In the genomic region with DNA sequence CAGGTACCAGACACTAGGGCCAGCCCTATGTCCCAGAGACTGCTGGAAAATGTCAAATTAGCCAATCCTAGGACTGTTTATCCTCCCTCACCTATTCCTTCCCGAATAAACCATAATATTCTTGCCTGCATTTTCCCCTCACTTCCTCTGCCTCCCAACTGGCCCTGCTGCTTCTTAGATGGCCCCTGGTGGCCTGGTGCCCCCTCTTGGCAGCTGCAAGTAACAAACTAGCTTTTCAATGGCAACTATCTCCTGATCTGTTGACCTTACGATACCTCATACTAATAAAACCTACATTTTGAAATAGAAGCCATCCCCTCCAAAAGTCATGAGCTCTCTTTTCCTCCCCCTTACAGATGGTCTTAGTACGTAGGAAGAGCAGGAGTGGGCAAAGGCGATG, we compare ENCODE assay signal across 10 cellular contexts.
A peak's percentile ranks its signal among the peaks of the same experiment; 100 is the strongest.
DNase-seq lines count a peak whose midpoint lies in the region; ATAC-seq and TF ChIP-seq lines count a peak whose summit lies in the region.
"Had no signal": no experiment of that assay in that cellular context is flagged by ENCODE, and none has a peak within 500 bp of the region (broad histone marks: within the 10 kb centered on the region; RNA-seq: fewer than 3 reads in every experiment).

No MANE protein-coding gene starts in this region.

- no peaks in the 10 kb centered on the region for H3K79me1 ChIP-seq in H9 (ENCODE audit: insufficient read depth, low read depth, low read length, poor library complexity, severe bottlenecking)

- peaks cover 19 to 22% (median 20%) of the 10 kb centered on the region in 3 donors for H3K27me3 Mint-ChIP-seq in CD14-positive monocyte (ENCODE audit: low read depth in 3 of 3)
- H3K27me3 Mint-ChIP-seq in H9 (ENCODE audit: low read depth), result peaks cover 3% of the 10 kb centered on the region

- no peak overlapping the region for H3K18ac ChIP-seq in H9 (ENCODE audit: insufficient read length, low read depth, low read length)

- no peaks in the 10 kb centered on the region for H3K36me3 ChIP-seq in OCI-LY3 (replicated peaks; ENCODE audit: low read depth, low read length)
- H3K36me3 ChIP-seq: tibial artery had no signal

- no peak overlapping the region for H4K8ac ChIP-seq in H9 (replicated peaks; ENCODE audit: insufficient read length, low read depth, low read length)

- H3K4me3 Mint-ChIP-seq in CD14-positive monocyte, result peak overlapping the region in 1 of 2 donors; percentile 5
- no peak overlapping the region for H3K4me3 Mint-ChIP-seq in H9
- H3K4me3 Mint-ChIP-seq: activated CD4-positive, alpha-beta T cell treated with anti-CD3 and anti-CD28 coated beads, Interleukin-2, amount 10 ng/mL, durations not matched to agents 24 days and 14 days had no signal

- TF ChIP-seq CTCF in CD14-positive monocyte (IDR thresholded peaks at IDR 0.05) (peak; percentile 30), H9 (conservative IDR thresholded peaks at IDR 0.05) (peak; percentile 84), OCI-LY3 (IDR thresholded peaks at IDR 0.05; ENCODE audit: low read depth, low read length) (peak; percentile 99)

- no peak overlapping the region for H3K4ac ChIP-seq in H9 (ENCODE audit: low read depth, low read length)

- no peak overlapping the region for H4K91ac ChIP-seq in H9 (ENCODE audit: insufficient read length, low read depth, low read length)

- H3T11ph ChIP-seq in H9 (ENCODE audit: low read length), result no peak overlapping the region

- H2AFZ ChIP-seq in H9 (ENCODE audit: low read length) (no peak overlapping the region), OCI-LY3 (ENCODE audit: low read depth, low read length) (no peak overlapping the region)

- no peak overlapping the region for H2BK20ac ChIP-seq in H9 (ENCODE audit: low read depth, low read length, poor library complexity, severe bottlenecking)

- ATAC-seq in HG03571 (IDR thresholded peaks at IDR 0.05; ENCODE audit: unreplicated experiment) (no peak), left lobe of liver (no peak)

- no peak overlapping the region for H4K5ac ChIP-seq in H9 (ENCODE audit: insufficient read length, low read depth, low read length)

- H3K4me1 ChIP-seq in H9 (ENCODE audit: insufficient read depth, low read length), result peaks cover 4% of the 10 kb centered on the region; the same call in 1 of the 2 replicates
- H3K4me1 ChIP-seq in OCI-LY3 (ENCODE audit: low read length), result peaks cover 60% of the 10 kb centered on the region

- peaks cover 0 to 3% (median 0%) of the 10 kb centered on the region in 7 donors for H3K9me3 Mint-ChIP-seq in CD14-positive monocyte
- H3K9me3 Mint-ChIP-seq in H9, result no peaks in the 10 kb centered on the region
- H3K9me3 Mint-ChIP-seq: activated CD4-positive, alpha-beta T cell treated with anti-CD3 and anti-CD28 coated beads, Interleukin-2, amount 10 ng/mL, durations not matched to agents 24 days and 14 days had no signal

- no peak overlapping the region for H2BK15ac ChIP-seq in H9 (ENCODE audit: low read depth, low read length)

- H4K20me1 ChIP-seq in H9 (ENCODE audit: control insufficient read depth, insufficient read depth, insufficient read length) (no peaks in the 10 kb centered on the region), OCI-LY3 (ENCODE audit: insufficient read depth, low read length) (no peaks in the 10 kb centered on the region)

- H3K4me2 ChIP-seq in H9 (ENCODE audit: insufficient read depth, insufficient read length, low read length) (no peak overlapping the region), OCI-LY3 (ENCODE audit: low read length) (peak overlapping the region; percentile 28)

- no peak overlapping the region for H2BK12ac ChIP-seq in H9 (ENCODE audit: insufficient read length, low read depth, low read length)

- no peak overlapping the region for H3K4me3 ChIP-seq in OCI-LY3 (ENCODE audit: low read length)
- H3K4me3 ChIP-seq: tibial artery had no signal

- H3K36me3 Mint-ChIP-seq in CD14-positive monocyte, result no peaks in the 10 kb centered on the region
- H3K36me3 Mint-ChIP-seq in H9 (ENCODE audit: insufficient read depth in 1 of 3, low read depth in 3 of 3), result no peaks in the 10 kb centered on the region

- intact Hi-C loops in CD14-positive monocyte (cut with micrococcal nuclease), result loop anchor here in 1 of 2 donors (5.0 kb wide), 1 partner anchor 265 kb away; no protein-coding TSS in a partner anchor

- no peak overlapping the region for H3K23ac ChIP-seq in H9 (ENCODE audit: insufficient read length, low read depth, low read length)

- H3K27ac Mint-ChIP-seq in CD14-positive monocyte (no peak overlapping the region), H9 (no peak overlapping the region; a peak in 1 of 7 replicates)
- H3K27ac Mint-ChIP-seq: activated CD4-positive, alpha-beta T cell treated with anti-CD3 and anti-CD28 coated beads, Interleukin-2, amount 10 ng/mL, durations not matched to agents 24 days and 14 days had no signal

- H3K27ac ChIP-seq in H9 (ENCODE audit: insufficient read length, low read depth, low read length), result no peak overlapping the region
- H3K27ac ChIP-seq in OCI-LY3 (ENCODE audit: low read length), result no peak overlapping the region
- H3K27ac ChIP-seq: tibial artery had no signal

- WGBS in H9 (ENCODE audit: extremely low coverage, insufficient read length, low lambda C conversion rate), result no CpG with 5 or more reads among the region's 4 CpGs

- H3K4me1 Mint-ChIP-seq in CD14-positive monocyte, result peaks cover 9% of the 10 kb centered on the region
- H3K4me1 Mint-ChIP-seq in H9, result peaks cover 21 to 26% of the 10 kb centered on the region in 2 experiments

- no peak overlapping the region for H2BK120ac ChIP-seq in H9 (ENCODE audit: low read depth, low read length, poor library complexity, severe bottlenecking)

- no peak overlapping the region for H2BK5ac ChIP-seq in H9 (ENCODE audit: insufficient read length, low read length)

- H3K9ac ChIP-seq in H9 (ENCODE audit: extremely low read depth, insufficient read length, low read length), result no peak overlapping the region
- H3K9ac ChIP-seq in OCI-LY3 (ENCODE audit: low read length), result no peak overlapping the region

- H3K23me2 ChIP-seq in H9 (ENCODE audit: insufficient read length, low read depth, low read length, poor library complexity, severe bottlenecking), result no peaks in the 10 kb centered on the region

- DNase-seq in CD14-positive monocyte (ENCODE audit: low spot score) (no peak), H9 (peak; percentile 68), foreskin melanocyte (peak; percentile 13), NOMO-1 treated with dmso at 0.1 percent for 144 hours (lab: John Stamatoyannopoulos, UW; ENCODE audit: unreplicated experiment) (no peak), NCI-H1092 treated with DMSO at 0.1 percent for 48 hours (lab: John Stamatoyannopoulos, UW) (no peak), left lobe of liver (ENCODE audit: low spot score) (no peak)
- DNase-seq: activated CD4-positive, alpha-beta T cell treated with anti-CD3 and anti-CD28 coated beads, Interleukin-2, amount 10 ng/mL, durations not matched to agents 24 days and 14 days; tibial artery had no signal

- H3K14ac ChIP-seq in H9 (ENCODE audit: insufficient read depth, low read length), result no peak overlapping the region

- no peaks in the 10 kb centered on the region for H3K79me2 ChIP-seq in H9 (ENCODE audit: insufficient read depth, low read length)
- no peaks in the 10 kb centered on the region for H3K79me2 ChIP-seq in OCI-LY3 (ENCODE audit: low read length)

- H3K56ac ChIP-seq in H9 (ENCODE audit: insufficient read length, low read depth, low read length), result no peak overlapping the region

- no peaks in the 10 kb centered on the region for H3K27me3 ChIP-seq in H9 (ENCODE audit: insufficient read depth, low read length)
- H3K27me3 ChIP-seq in OCI-LY3 (ENCODE audit: low read depth, low read length), result peaks cover 32% of the 10 kb centered on the region

- H3K9me3 ChIP-seq in H9 (ENCODE audit: control insufficient read depth, low read depth, low read length), result no peaks in the 10 kb centered on the region
- no peaks in the 10 kb centered on the region for H3K9me3 ChIP-seq in OCI-LY3 (ENCODE audit: insufficient read depth, low read length)
- H3K9me3 ChIP-seq: tibial artery had no signal

- no peak overlapping the region for H2AK5ac ChIP-seq in H9 (ENCODE audit: insufficient read length, low read length)

Comparison
In these comparisons a context has a peak if more than half of its experiments do, and no peak if none do; other contexts are left out.
1. DNase-seq: peak in H9 (single experiment) and foreskin melanocyte (single experiment); none in CD14-positive monocyte (single experiment), NOMO-1 treated with dmso at 0.1 percent for 144 hours (single experiment), NCI-H1092 treated with DMSO at 0.1 percent for 48 hours (single experiment) and left lobe of liver (single experiment).
2. CTCF ChIP-seq: peak in every context shown above with its lines; median percentile 99 in OCI-LY3; 84 in H9; 30 in CD14-positive monocyte.